ENCODE assay signal across 9 cellular contexts in the genomic region with DNA sequence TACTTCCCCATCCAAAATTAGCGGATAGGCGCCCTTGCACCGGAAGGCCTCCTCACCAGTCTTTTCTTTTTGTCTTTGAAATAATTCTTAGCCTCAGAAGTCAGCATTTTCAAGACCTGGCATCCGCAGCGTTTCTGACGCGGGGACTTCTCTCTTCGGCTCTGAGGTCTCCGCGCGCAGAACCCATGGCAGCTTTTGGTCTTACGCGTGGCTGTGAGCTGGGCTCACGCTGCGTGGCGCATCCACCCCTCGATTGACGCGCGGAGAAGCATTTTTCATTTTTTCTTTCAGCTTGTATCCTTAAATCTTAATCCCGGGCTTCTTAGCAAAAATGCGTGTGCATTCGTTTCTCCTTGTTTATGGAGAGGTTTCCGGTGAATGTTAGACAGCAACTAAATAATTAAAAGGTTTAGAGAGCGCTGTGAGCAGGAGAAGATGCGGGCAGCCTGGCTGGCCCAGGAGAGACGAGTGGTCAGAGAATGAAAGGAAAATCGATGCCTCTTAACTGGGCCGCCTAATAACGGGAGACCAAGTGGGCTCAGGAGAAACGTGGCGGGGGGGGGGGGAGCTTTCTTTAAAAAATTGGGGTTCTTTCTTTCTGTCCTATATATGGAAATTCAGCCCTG. TPM values are rescaled to one million over a fixed set of nuclear protein-coding genes. Genes with fewer than 3 reads are reported as not detected.
A peak's percentile ranks its signal among the peaks of the same experiment; 100 is the strongest.
DNase-seq lines count a peak whose midpoint lies in the region; FAIRE-seq and TF ChIP-seq lines count a peak whose summit lies in the region.
"Had no signal": no experiment of that assay in that cellular context is flagged by ENCODE, and none has a peak within 500 bp of the region (broad histone marks: within the 10 kb centered on the region; RNA-seq: fewer than 3 reads in every experiment).

No MANE protein-coding gene starts in this region.

- H3K4ac ChIP-seq in H1 (replicated peaks; ENCODE audit: insufficient read length, low read depth, low read length), result no peak overlapping the region
- no peak overlapping the region for H3K4ac ChIP-seq in neuronal stem cell (ENCODE audit: low read length)

- H4K5ac ChIP-seq in H1 (ENCODE audit: insufficient read length, low read depth, low read length), result no peak overlapping the region

- H3K27ac ChIP-seq in PC-9 (no peak overlapping the region), H1 (ENCODE audit: low read depth, low read length) (no peak overlapping the region), neuronal stem cell (replicated peaks; ENCODE audit: low read length) (no peak overlapping the region), GM23248 (no peak overlapping the region)
- H3K27ac ChIP-seq: SJSA1 had no signal

- no peak overlapping the region for H2BK120ac ChIP-seq in H1 (replicated peaks; ENCODE audit: low read depth, low read length)
- no peak overlapping the region for H2BK120ac ChIP-seq in neuronal stem cell (ENCODE audit: low read depth, low read length)

- no peak overlapping the region for H2BK20ac ChIP-seq in H1 (ENCODE audit: low read length)

- POLR2A ChIA-PET in PC-9 (lab: Charles Lee; ENCODE audit: unreplicated experiment) (interaction anchor here (0.5 to 0.6 kb wide), 2 partner anchors 11 to 1017 kb away, joined by 3 to 4 read pairs; no protein-coding TSS in a partner anchor), H1 (lab: Charles Lee; ENCODE audit: partially characterized antibody) (no interaction called here)

- H3K14ac ChIP-seq in H1 (ENCODE audit: insufficient read length) (no peak overlapping the region), neuronal stem cell (ENCODE audit: low read length) (no peak overlapping the region)

- in situ Hi-C loops in GM23248 (cut with MboI), result no loop called here

- FAIRE-seq in H1 (lab: Jason Lieb, UNC), result no peak

- peaks cover 19% of the 10 kb centered on the region for H3K23me2 ChIP-seq in H1 (ENCODE audit: low read depth, low read length)

- H3K27me3 ChIP-seq in PC-9 (ENCODE audit: insufficient read depth, low read depth), result no peaks in the 10 kb centered on the region
- H3K27me3 ChIP-seq in H1 (replicated peaks in 1 of 4; ENCODE audit: control insufficient read depth in 3 of 4, extremely low read depth in 1 of 4, insufficient read depth in 3 of 4, low read length in 3 of 4), result peaks cover 69 to 98% (median 95%) of the 10 kb centered on the region in 4 experiments
- H3K27me3 ChIP-seq in neuronal stem cell (ENCODE audit: control insufficient read depth in 3 of 3, insufficient read depth in 3 of 3, low read depth in 1 of 3, low read length in 3 of 3), result peaks cover 57 to 97% (median 93%) of the 10 kb centered on the region in 3 experiments
- H3K27me3 ChIP-seq in GM23248 (replicated peaks; ENCODE audit: insufficient read depth), result peaks cover 85% of the 10 kb centered on the region

- no peak overlapping the region for H2BK5ac ChIP-seq in H1 (ENCODE audit: low read depth, low read length)
- no peak overlapping the region for H2BK5ac ChIP-seq in neuronal stem cell (ENCODE audit: low read length)

- H3K4me3 ChIP-seq in GM12875 (ENCODE audit: low read depth, low read length) (peak overlapping the region; percentile 31), PC-9 (no peak overlapping the region), H1 (ENCODE audit: extremely low read depth in 1 of 4, insufficient read depth in 2 of 4, low read depth in 3 of 4, low read length in 4 of 4) (peak overlapping the region; percentile 8 to 61 (median 14); a peak in 6 of 8 replicates), neuronal stem cell (ENCODE audit: low read length in 2 of 2) (no peak overlapping the region), GM23248 (no peak overlapping the region)

- H3K23ac ChIP-seq in H1 (ENCODE audit: insufficient read length), result no peak overlapping the region
- no peak overlapping the region for H3K23ac ChIP-seq in neuronal stem cell (ENCODE audit: low read depth, low read length, poor library complexity)

- no peak for TF ChIP-seq CTCF in GM12875 (IDR thresholded peaks at IDR 0.05; ENCODE audit: borderline replicate concordance, insufficient read depth, low read depth, low read length)
- TF ChIP-seq CTCF in PC-9 (conservative IDR thresholded peaks at IDR 0.05), result no peak
- TF ChIP-seq CTCF in H1 (IDR thresholded peaks at IDR 0.05; ENCODE audit: control extremely low read depth in 1 of 3, insufficient read depth in 1 of 3, low read depth in 1 of 3, low read length in 3 of 3), result no peak

- no TSS peak for BruUV-seq in PC-9 (replicated peaks; lab: Mats Ljungman, UMichigan)

- H3K4me2 ChIP-seq in PC-9 (peak overlapping the region; percentile 58), H1 (ENCODE audit: insufficient read depth in 1 of 2, low read depth in 2 of 2, low read length in 2 of 2) (peak overlapping the region; percentile 79 to 84), neuronal stem cell (ENCODE audit: insufficient read depth, low read length, poor library complexity, severe bottlenecking) (peak overlapping the region; percentile 77), GM23248 (ENCODE audit: unreplicated experiment) (no peak overlapping the region)

- H3K36me3 ChIP-seq in PC-9 (ENCODE audit: low read depth) (no peaks in the 10 kb centered on the region), H1 (ENCODE audit: control insufficient read depth in 2 of 4, insufficient read depth in 4 of 4, low read length in 3 of 4) (no peaks in the 10 kb centered on the region; a peak in 1 of 8 replicates), neuronal stem cell (replicated peaks in 1 of 2; ENCODE audit: control insufficient read depth in 2 of 2, insufficient read depth in 2 of 2, low read length in 2 of 2) (no peaks in the 10 kb centered on the region), GM23248 (ENCODE audit: low read depth) (no peaks in the 10 kb centered on the region)
- H3K36me3 ChIP-seq: SJSA1 had no signal

- DNase-seq in PC-9 (no peak), H1 (ENCODE audit: low read depth in 1 of 2, low spot score in 2 of 2) (no peak), neuronal stem cell (ENCODE audit: low spot score) (peak; percentile 40), dermis blood vessel endothelial cell (no peak), DMS79 treated with DMSO at 0.1 percent for 48 hours (lab: John Stamatoyannopoulos, UW) (no peak), GM23248 (no peak)

- no peaks in the 10 kb centered on the region for H3K79me1 ChIP-seq in H1 (ENCODE audit: low read depth, low read length)
- no peaks in the 10 kb centered on the region for H3K79me1 ChIP-seq in neuronal stem cell (ENCODE audit: low read depth, low read length)

- H2BK12ac ChIP-seq in H1 (ENCODE audit: low read depth, low read length) (0 out of 2 replicates have a peak overlapping the region, but pooled peaks have one; percentile 68), neuronal stem cell (ENCODE audit: low read length) (no peak overlapping the region)

- CTCF ChIA-PET in PC-9 (lab: Charles Lee), result no interaction called here
- CTCF ChIA-PET in H1 (lab: Charles Lee; ENCODE audit: partially characterized antibody), result interaction anchor here (1.0 to 1.2 kb wide), 4 partner anchors 8 to 394 kb away, joined by 3 to 5 read pairs (median 4); no protein-coding TSS in a partner anchor

- no peak for TF ChIP-seq POLR2A in H1 (IDR thresholded peaks at IDR 0.05; ENCODE audit: control extremely low read depth in 1 of 2, low read depth in 2 of 2, low read length in 2 of 2)

- no peaks in the 10 kb centered on the region for H4K20me1 ChIP-seq in PC-9 (ENCODE audit: insufficient read depth)
- H4K20me1 ChIP-seq in H1 (replicated peaks in 1 of 2; ENCODE audit: control insufficient read depth in 1 of 2, insufficient read depth in 2 of 2, low read length in 2 of 2), result peaks cover 11 to 17% of the 10 kb centered on the region in 2 experiments
- no peaks in the 10 kb centered on the region for H4K20me1 ChIP-seq in GM23248 (ENCODE audit: insufficient read depth)

- H4K91ac ChIP-seq in H1 (replicated peaks; ENCODE audit: insufficient read length, low read length), result no peak overlapping the region
- no peak overlapping the region for H4K91ac ChIP-seq in neuronal stem cell (ENCODE audit: low read depth, low read length, poor library complexity)

- H3K9me2 ChIP-seq in PC-9 (ENCODE audit: insufficient read depth) (no peaks in the 10 kb centered on the region), GM23248 (ENCODE audit: insufficient read depth) (no peaks in the 10 kb centered on the region)

- H4K8ac ChIP-seq in H1 (ENCODE audit: extremely low read depth, insufficient read depth, low read length) (0 out of 2 replicates have a peak overlapping the region, but pooled peaks have one; percentile 74), neuronal stem cell (ENCODE audit: low read depth, low read length) (no peak overlapping the region)

- H3K9me3 ChIP-seq in PC-9 (ENCODE audit: insufficient read depth, low read depth), result no peaks in the 10 kb centered on the region
- H3K9me3 ChIP-seq in H1 (ENCODE audit: insufficient read depth in 2 of 2, low read depth in 1 of 2, low read length in 1 of 2), result no peaks in the 10 kb centered on the region
- H3K9me3 ChIP-seq in neuronal stem cell (replicated peaks in 1 of 2; ENCODE audit: control insufficient read depth in 2 of 2, insufficient read depth in 1 of 2, low read depth in 1 of 2, low read length in 2 of 2), result no peaks in the 10 kb centered on the region
- H3K9me3 ChIP-seq in GM23248 (ENCODE audit: low read depth), result no peaks in the 10 kb centered on the region
- H3K9me3 ChIP-seq: SJSA1 had no signal

- WGBS in H1 (ENCODE audit: extremely low coverage in 1 of 2, insufficient coverage in 1 of 2, insufficient read length in 1 of 2, insufficient replicate concordance in 2 of 2, low coverage in 1 of 2, low lambda C conversion rate in 2 of 2, missing lambda C conversion rate in 1 of 2), 2 experiments, result 4% methylated on average over 30 of the region's 32 CpGs; no CpG with 5 or more reads in 1 of the 2 experiments
- no CpG with 5 or more reads among the region's 32 CpGs for WGBS in neuronal stem cell (ENCODE audit: extremely low coverage in 2 of 2, insufficient read length in 2 of 2, insufficient replicate concordance in 1 of 2), 2 donors
- WGBS in GM23248 (ENCODE audit: low coverage in 1 of 2, low lambda C conversion rate in 2 of 2, missing lambda C conversion rate in 2 of 2), 2 experiments, result 26 to 29% methylated on average over 32 of the region's 32 CpGs

- H3K56ac ChIP-seq in H1 (replicated peaks; ENCODE audit: insufficient read length, low read depth, low read length), result no peak overlapping the region

- H2AK5ac ChIP-seq in H1 (ENCODE audit: low read depth, low read length) (no peak overlapping the region), neuronal stem cell (ENCODE audit: low read depth, low read length) (no peak overlapping the region)

- TF ChIP-seq EP300 in H1 (IDR thresholded peaks at IDR 0.05; ENCODE audit: borderline replicate concordance in 1 of 2, low read depth in 2 of 2, low read length in 2 of 2), result no peak

- H3K79me2 ChIP-seq in PC-9 (ENCODE audit: low read depth) (peaks cover 29% of the 10 kb centered on the region), H1 (ENCODE audit: control insufficient read depth in 1 of 2, insufficient read depth in 2 of 2, low read length in 2 of 2) (no peaks in the 10 kb centered on the region), GM23248 (ENCODE audit: insufficient read depth) (no peaks in the 10 kb centered on the region)

- intact Hi-C loops in PC-9 (cut with micrococcal nuclease; ENCODE audit: unreplicated experiment), result loop anchor here (2.0 to 10.0 kb wide), 7 partner anchors 140 to 1155 kb away; no protein-coding TSS in a partner anchor

- H3K18ac ChIP-seq in H1 (ENCODE audit: extremely low read depth, low read length), result no peak overlapping the region
- H3K18ac ChIP-seq in neuronal stem cell (ENCODE audit: low read length), result no peak overlapping the region

- no peak overlapping the region for H2AFZ ChIP-seq in PC-9
- H2AFZ ChIP-seq in H1 (ENCODE audit: low read length), result no peak overlapping the region
- peak overlapping the region; percentile 95 for H2AFZ ChIP-seq in neuronal stem cell (ENCODE audit: low read length)
- H2AFZ ChIP-seq in GM23248, result no peak overlapping the region

- H3K9ac ChIP-seq in H1 (replicated peaks in 1 of 4; ENCODE audit: extremely low read depth in 1 of 4, low read depth in 3 of 4, low read length in 3 of 4) (no peak overlapping the region), neuronal stem cell (ENCODE audit: low read depth, low read length, poor library complexity) (no peak overlapping the region), GM23248 (no peak overlapping the region)

- H3F3A ChIP-seq in PC-9 (ENCODE audit: insufficient read depth, low read depth) (no peaks in the 10 kb centered on the region), GM23248 (ENCODE audit: insufficient read depth) (no peaks in the 10 kb centered on the region)

- no peak for TF ChIP-seq RAD21 in H1 (IDR thresholded peaks at IDR 0.05 in 1 of 2, conservative IDR thresholded peaks at IDR 0.05 in 1 of 2; ENCODE audit: low read depth in 2 of 2, low read length in 2 of 2)

- H2BK15ac ChIP-seq in H1 (ENCODE audit: low read length) (no peak overlapping the region), neuronal stem cell (ENCODE audit: low read length) (no peak overlapping the region)

- no peaks in the 10 kb centered on the region for H3K4me1 ChIP-seq in PC-9 (replicated peaks; ENCODE audit: insufficient read depth)
- peaks cover 5 to 47% (median 26%) of the 10 kb centered on the region in 4 experiments for H3K4me1 ChIP-seq in H1 (replicated peaks in 1 of 4; ENCODE audit: control insufficient read depth in 3 of 4, insufficient read depth in 4 of 4, low read length in 3 of 4)
- peaks cover 12 to 17% of the 10 kb centered on the region in 2 donors for H3K4me1 ChIP-seq in neuronal stem cell (ENCODE audit: control insufficient read depth in 2 of 2, insufficient read depth in 1 of 2, low read depth in 1 of 2, low read length in 2 of 2)
- H3K4me1 ChIP-seq in GM23248 (ENCODE audit: insufficient read depth), result 0 out of 2 replicates have a peak, but pooled peaks cover 3% of the 10 kb centered on the region

RNA-seq across cellular contexts. Expression of a gene that starts 2.0 kb away (rescaled TPM):
- 41.2 and 43.6 TPM in 2 replicates for total RNA-seq in PC-9 (2021)
- total RNA-seq in H1 (2021; fragmentation: NEBNext Ultra II Directional; extraction: Animal tissue kit (Norgen Biotek cat#: 25700)), result 0.43 and 0.80 TPM in 2 replicates
- 0.02 and 0.11 TPM in 2 replicates for polyA plus RNA-seq in H1 (2011; rRNA removed)
- polyA plus RNA-seq in H1 (2011; cell fraction: cytosol; rRNA removed), result 0.06 TPM
- 0.04 TPM for polyA plus RNA-seq in H1 (2011; cell fraction: nucleus; rRNA removed)
- 0.13 to 0.23 TPM (median 0.18 TPM) in 3 of 4 replicates, not detected in the other for polyA plus RNA-seq in H1 (2012, experiment 1 of 2)
- 0.21 TPM for polyA plus RNA-seq in H1 (2012, experiment 2 of 2)
- polyA plus RNA-seq in H1 (2013, experiment 1 of 2), result 0.30 TPM
- polyA plus RNA-seq in H1 (2013, experiment 2 of 2), result 0.29 TPM
- polyA minus RNA-seq in H1 (2011; rRNA and poly(A)+ RNA removed), result not detected in 2 replicates
- not detected for polyA minus RNA-seq in H1 (2011; cell fraction: cytosol; rRNA and poly(A)+ RNA removed)
- polyA minus RNA-seq in H1 (2011; cell fraction: nucleus; rRNA and poly(A)+ RNA removed), result not detected
- 0.33 TPM for polyA plus RNA-seq in neuronal stem cell (2013, experiment 1 of 2)
- 0.40 TPM for polyA plus RNA-seq in neuronal stem cell (2013, experiment 2 of 2)
- 0.05 and 0.17 TPM in 2 replicates for total RNA-seq in dermis blood vessel endothelial cell
- not detected in 2 replicates for total RNA-seq in GM23248 (2014; rRNA removed; shearing (Covaris generic))
- not detected in 2 replicates for polyA plus RNA-seq in GM23248 (2016; fragmentation: Nextera tagmentation; extraction: Ambion mirVana)
- total RNA-seq: IMR-90, SJSA1 had no signal

Comparison
In these comparisons a context has a peak if more than half of its experiments do, and no peak if none do; other contexts are left out.
1. H3K4me3 ChIP-seq: peak in GM12875 (single experiment) and H1 (4 of 4); none in PC-9 (single experiment), neuronal stem cell (0 of 2) and GM23248 (single experiment).
2. RNA of a gene that starts 2.0 kb away (total RNA-seq): 41.2 to 43.6 TPM in PC-9; 0.43 to 0.80 TPM in H1, 0.05 to 0.17 TPM in dermis blood vessel endothelial cell and not detected in GM23248; every median in the first group is over 10 times any median in the second.